12 cellular contexts compared by ENCODE assay signal in the genomic region with DNA sequence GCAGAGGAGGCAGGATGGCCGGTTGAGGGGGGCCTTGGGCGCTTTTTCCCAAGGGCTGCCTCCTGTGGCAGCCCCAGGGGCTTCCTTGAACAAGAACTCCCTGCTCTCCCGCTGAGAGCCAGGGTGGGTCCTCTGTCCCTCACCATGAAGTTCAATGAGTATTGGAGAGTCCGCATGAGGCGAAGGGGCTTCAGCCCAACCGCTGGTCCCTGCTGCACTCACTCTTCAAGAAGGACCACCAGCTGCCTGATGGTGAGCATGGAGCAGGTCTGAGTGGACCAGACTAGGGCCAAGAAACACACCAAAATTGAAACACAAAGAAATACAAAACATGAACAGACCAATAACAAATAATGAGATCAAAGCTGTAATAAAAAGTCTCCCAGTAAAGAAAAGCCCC. TPM values are rescaled to one million over a fixed set of nuclear protein-coding genes. Genes with fewer than 3 reads are reported as not detected.
"Had no signal": no experiment of that assay in that cellular context is flagged by ENCODE, and none has a peak within 500 bp of the region (broad histone marks: within the 10 kb centered on the region; RNA-seq: fewer than 3 reads in every experiment).

No MANE protein-coding gene starts in this region.

RNA-seq across cellular contexts. Expression of gene GAB4, which starts 7.5 kb away (rescaled TPM):
- total RNA-seq: activated CD4-positive, alpha-beta memory T cell treated with anti-CD3 and anti-CD28 coated beads for 36 hours; activated CD4-positive, alpha-beta memory T cell treated with anti-CD3 and anti-CD28 coated beads, Interleukin-2, amount 10 ng/mL, durations not matched to agents 7 days and 5 days; activated CD4-positive, alpha-beta T cell treated with anti-CD3 and anti-CD28 coated beads for 36 hours; activated CD4-positive, alpha-beta T cell treated with anti-CD3 and anti-CD28 coated beads, Interleukin-2, amount 10 ng/mL, durations not matched to agents 24 days and 14 days; activated CD4-positive, alpha-beta T cell treated with anti-CD3 and anti-CD28 coated beads, Interleukin-2, amount 10 ng/mL, durations not matched to agents 7 days and 5 days; activated CD8-positive, alpha-beta memory T cell treated with anti-CD3 and anti-CD28 coated beads for 36 hours; activated CD8-positive, alpha-beta memory T cell treated with anti-CD3 and anti-CD28 coated beads, Interleukin-2, amount 10 ng/mL, durations not matched to agents 7 days and 5 days; activated CD8-positive, alpha-beta T cell treated with anti-CD3 and anti-CD28 coated beads for 36 hours; activated CD8-positive, alpha-beta T cell treated with anti-CD3 and anti-CD28 coated beads, Interleukin-2, amount 10 ng/mL, durations not matched to agents 7 days and 5 days; T-helper 1 cell treated with Interleukin-12 subunit alpha and Interleukin-12 subunit beta and Interleukin-4 antibody, amounts not matched to agents 30 ng/mL and 1 ng/mL, for 36 hours; T-helper 17 cell; T-helper 2 cell treated with Interferon-gamma antibody and Interleukin-4, amounts not matched to agents 100 ng/mL and 5 ng/mL, for 36 hours had no signal
